Comparison of ENCODE assay signal across 10 cellular contexts in the genomic region with DNA sequence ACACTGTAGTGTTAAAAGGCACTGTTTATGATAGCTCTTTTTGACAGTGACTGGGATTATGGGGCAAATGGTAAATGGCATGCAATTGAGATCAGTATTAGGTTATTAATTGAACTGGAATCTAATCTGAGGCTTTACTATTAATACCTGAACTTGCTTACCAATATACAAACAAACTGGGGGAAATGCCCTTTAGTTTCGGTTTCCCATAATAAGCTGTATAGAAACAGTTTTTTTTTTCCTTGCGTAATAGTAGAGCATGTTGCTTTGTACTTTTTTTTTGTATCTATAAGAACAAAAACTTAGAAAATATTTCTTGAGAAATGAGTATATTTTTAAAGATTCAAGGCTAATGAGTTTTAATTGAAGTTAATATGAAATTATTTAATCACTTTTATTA.
A peak's percentile ranks its signal among the peaks of the same experiment; 100 is the strongest.
DNase-seq lines count a peak whose midpoint lies in the region; ATAC-seq and TF ChIP-seq lines count a peak whose summit lies in the region.
"Had no signal": no experiment of that assay in that cellular context is flagged by ENCODE, and none has a peak within 500 bp of the region (broad histone marks: within the 10 kb centered on the region; RNA-seq: fewer than 3 reads in every experiment).

No MANE protein-coding gene starts in this region.

- H3K36me3 Mint-ChIP-seq in activated CD8-positive, alpha-beta memory T cell treated with anti-CD3 and anti-CD28 coated beads, Interleukin-2, amount 10 ng/mL, durations not matched to agents 7 days and 5 days: peaks cover 26% of the 10 kb centered on the region
- peaks cover 4% of the 10 kb centered on the region for H3K36me3 Mint-ChIP-seq in activated CD4-positive, alpha-beta memory T cell treated with anti-CD3 and anti-CD28 coated beads for 36 hours
- H3K36me3 Mint-ChIP-seq in endodermal cell (ENCODE audit: low read depth): peaks cover 29% of the 10 kb centered on the region
- peaks cover 8 to 27% of the 10 kb centered on the region in 2 donors for H3K36me3 Mint-ChIP-seq in stimulated activated naive B cell treated with anti-CD40 and anti-IgM and Interleukin-4, amounts not matched to agents 10 μg/mL and 1 μg/mL and 100 μg/mL, for 72 hours

- no peak for DNase-seq in activated CD8-positive, alpha-beta memory T cell treated with anti-CD3 and anti-CD28 coated beads, Interleukin-2, amount 10 ng/mL, durations not matched to agents 7 days and 5 days
- no peak for DNase-seq in activated CD8-positive, alpha-beta memory T cell treated with anti-CD3 and anti-CD28 coated beads for 24 hours
- no peak for DNase-seq in activated CD4-positive, alpha-beta memory T cell treated with anti-CD3 and anti-CD28 coated beads for 36 hours
- no peak for DNase-seq in endodermal cell
- no peak for DNase-seq in stimulated activated naive B cell treated with anti-CD40 and anti-IgM and Interleukin-4, amounts not matched to agents 10 μg/mL and 1 μg/mL and 100 μg/mL, for 72 hours
- no peak for DNase-seq in mesenteric fat pad (ENCODE audit: low spot score)
- DNase-seq: stimulated activated naive CD4-positive, alpha-beta T cell had no signal

- peaks cover 0 to 8% (median 3%) of the 10 kb centered on the region in 5 donors for H3K36me3 ChIP-seq in subcutaneous abdominal adipose tissue (ENCODE audit: control insufficient read depth in 5 of 5, insufficient read depth in 5 of 5, low read length in 5 of 5)
- H3K36me3 ChIP-seq in endodermal cell (ENCODE audit: control insufficient read depth, insufficient read depth, low read length): peaks cover 46% of the 10 kb centered on the region

- WGBS in endodermal cell (ENCODE audit: insufficient coverage in 1 of 2, insufficient read length in 1 of 2), 2 experiments: 91% methylated on average over 1 of the region's 2 CpGs; no CpG with 5 or more reads in 1 of the 2 experiments

- H3K4me3 Mint-ChIP-seq in activated CD8-positive, alpha-beta memory T cell treated with anti-CD3 and anti-CD28 coated beads, Interleukin-2, amount 10 ng/mL, durations not matched to agents 7 days and 5 days: peak overlapping the region; percentile 47
- no peak overlapping the region for H3K4me3 Mint-ChIP-seq in activated CD4-positive, alpha-beta memory T cell treated with anti-CD3 and anti-CD28 coated beads for 36 hours
- H3K4me3 Mint-ChIP-seq in endodermal cell: no peak overlapping the region
- H3K4me3 Mint-ChIP-seq in stimulated activated naive B cell treated with anti-CD40 and anti-IgM and Interleukin-4, amounts not matched to agents 10 μg/mL and 1 μg/mL and 100 μg/mL, for 72 hours: no peak overlapping the region

- peak; percentile 6 for ATAC-seq in activated CD8-positive, alpha-beta memory T cell treated with anti-CD3 and anti-CD28 coated beads, Interleukin-2, amount 10 ng/mL, durations not matched to agents 7 days and 5 days
- peak; percentile 43 for ATAC-seq in HG03045 (IDR thresholded peaks at IDR 0.05; ENCODE audit: unreplicated experiment)
- no peak for ATAC-seq in stimulated activated naive B cell treated with anti-CD40 and anti-IgM and Interleukin-4, amounts not matched to agents 10 μg/mL and 1 μg/mL and 100 μg/mL, for 72 hours (replicated peaks)

- H3K27me3 ChIP-seq in subcutaneous abdominal adipose tissue (ENCODE audit: control insufficient read depth in 5 of 5, insufficient read depth in 4 of 5, low read length in 5 of 5) (no peaks in the 10 kb centered on the region), endodermal cell (ENCODE audit: control insufficient read depth, insufficient read depth, low read length, poor library complexity, severe bottlenecking) (no peaks in the 10 kb centered on the region)

- intact Hi-C loops in activated CD4-positive, alpha-beta memory T cell treated with anti-CD3 and anti-CD28 coated beads for 36 hours (cut with micrococcal nuclease): loop anchor here (5.0 to 10.0 kb wide), 6 partner anchors 78 to 620 kb away; partner anchors contain the start of gene ECT2

- H3K4me3 ChIP-seq in subcutaneous abdominal adipose tissue (ENCODE audit: low read depth in 1 of 5, low read length in 5 of 5) (no peak overlapping the region), endodermal cell (ENCODE audit: low read length) (no peak overlapping the region)

- H3K4me1 Mint-ChIP-seq in activated CD8-positive, alpha-beta memory T cell treated with anti-CD3 and anti-CD28 coated beads, Interleukin-2, amount 10 ng/mL, durations not matched to agents 7 days and 5 days: peaks cover 79% of the 10 kb centered on the region
- H3K4me1 Mint-ChIP-seq in activated CD4-positive, alpha-beta memory T cell treated with anti-CD3 and anti-CD28 coated beads for 36 hours (ENCODE audit: low read depth): peaks cover 73% of the 10 kb centered on the region
- H3K4me1 Mint-ChIP-seq in endodermal cell: peaks cover 63% of the 10 kb centered on the region
- peaks cover 12 to 26% of the 10 kb centered on the region in 2 donors for H3K4me1 Mint-ChIP-seq in stimulated activated naive B cell treated with anti-CD40 and anti-IgM and Interleukin-4, amounts not matched to agents 10 μg/mL and 1 μg/mL and 100 μg/mL, for 72 hours

- POLR2A ChIA-PET in activated CD4-positive, alpha-beta memory T cell treated with anti-CD3 and anti-CD28 coated beads for 36 hours (lab: Charles Lee): interaction anchor here (1.2 kb wide), 1 partner anchor 27 kb away, joined by 4 read pairs; no protein-coding TSS in a partner anchor

- no peaks in the 10 kb centered on the region for H3K27me3 Mint-ChIP-seq in activated CD8-positive, alpha-beta memory T cell treated with anti-CD3 and anti-CD28 coated beads, Interleukin-2, amount 10 ng/mL, durations not matched to agents 7 days and 5 days
- H3K27me3 Mint-ChIP-seq in activated CD4-positive, alpha-beta memory T cell treated with anti-CD3 and anti-CD28 coated beads for 36 hours: no peaks in the 10 kb centered on the region
- H3K27me3 Mint-ChIP-seq in endodermal cell (ENCODE audit: insufficient read depth): no peaks in the 10 kb centered on the region
- peaks cover 5 to 25% of the 10 kb centered on the region in 2 donors for H3K27me3 Mint-ChIP-seq in stimulated activated naive B cell treated with anti-CD40 and anti-IgM and Interleukin-4, amounts not matched to agents 10 μg/mL and 1 μg/mL and 100 μg/mL, for 72 hours

- H3K9me3 ChIP-seq in subcutaneous abdominal adipose tissue (ENCODE audit: control insufficient read depth in 5 of 5, low read length in 5 of 5) (no peaks in the 10 kb centered on the region), endodermal cell (ENCODE audit: control insufficient read depth, low read length) (no peaks in the 10 kb centered on the region)

- peaks cover 2% of the 10 kb centered on the region for H3K9me3 Mint-ChIP-seq in activated CD8-positive, alpha-beta memory T cell treated with anti-CD3 and anti-CD28 coated beads, Interleukin-2, amount 10 ng/mL, durations not matched to agents 7 days and 5 days (ENCODE audit: low read depth)
- H3K9me3 Mint-ChIP-seq in activated CD4-positive, alpha-beta memory T cell treated with anti-CD3 and anti-CD28 coated beads for 36 hours: no peaks in the 10 kb centered on the region
- no peaks in the 10 kb centered on the region for H3K9me3 Mint-ChIP-seq in endodermal cell
- H3K9me3 Mint-ChIP-seq in stimulated activated naive B cell treated with anti-CD40 and anti-IgM and Interleukin-4, amounts not matched to agents 10 μg/mL and 1 μg/mL and 100 μg/mL, for 72 hours: no peaks in the 10 kb centered on the region

- peak overlapping the region in 1 of 5 donors; percentile 56 for H3K9ac ChIP-seq in subcutaneous abdominal adipose tissue (ENCODE audit: low read length in 5 of 5)
- H3K9ac ChIP-seq in endodermal cell (ENCODE audit: extremely low read depth, low read length, poor library complexity, severe bottlenecking): no peak overlapping the region
- H3K9ac ChIP-seq: parathyroid adenoma had no signal

- peak overlapping the region; percentile 75 for H3K27ac Mint-ChIP-seq in activated CD8-positive, alpha-beta memory T cell treated with anti-CD3 and anti-CD28 coated beads, Interleukin-2, amount 10 ng/mL, durations not matched to agents 7 days and 5 days
- H3K27ac Mint-ChIP-seq in activated CD4-positive, alpha-beta memory T cell treated with anti-CD3 and anti-CD28 coated beads for 36 hours: peak overlapping the region; percentile 43
- H3K27ac Mint-ChIP-seq in endodermal cell: no peak overlapping the region
- no peak overlapping the region for H3K27ac Mint-ChIP-seq in stimulated activated naive B cell treated with anti-CD40 and anti-IgM and Interleukin-4, amounts not matched to agents 10 μg/mL and 1 μg/mL and 100 μg/mL, for 72 hours

- CTCF ChIA-PET in activated CD8-positive, alpha-beta memory T cell treated with anti-CD3 and anti-CD28 coated beads, Interleukin-2, amount 10 ng/mL, durations not matched to agents 7 days and 5 days (lab: Charles Lee): interaction anchor here (1.2 to 2.3 kb wide), 4 partner anchors 27 to 198 kb away, joined by 3 to 9 read pairs (median 5); partner anchors contain the start of gene FNDC3B
- CTCF ChIA-PET in activated CD4-positive, alpha-beta memory T cell treated with anti-CD3 and anti-CD28 coated beads for 36 hours (lab: Charles Lee): interaction anchor here (0.6 to 2.7 kb wide), 2 partner anchors 27 to 250 kb away, joined by 4 to 9 read pairs; no protein-coding TSS in a partner anchor

- H3K27ac ChIP-seq in subcutaneous abdominal adipose tissue (ENCODE audit: low read depth, low read length): peak overlapping the region; percentile 90
- H3K27ac ChIP-seq in endodermal cell (ENCODE audit: low read depth, low read length): no peak overlapping the region
- H3K27ac ChIP-seq: parathyroid adenoma had no signal

- peaks cover 16 to 60% (median 49%) of the 10 kb centered on the region in 5 donors for H3K4me1 ChIP-seq in subcutaneous abdominal adipose tissue (ENCODE audit: control insufficient read depth in 5 of 5, insufficient read depth in 5 of 5, low read length in 5 of 5)
- peaks cover 19% of the 10 kb centered on the region for H3K4me1 ChIP-seq in endodermal cell (ENCODE audit: control insufficient read depth, insufficient read depth, low read length)

- TF ChIP-seq CTCF in endodermal cell (conservative IDR thresholded peaks at IDR 0.05): no peak

Comparison
In these comparisons a context has a peak if more than half of its experiments do, and no peak if none do; other contexts are left out.
1. ATAC-seq: peak in activated CD8-positive, alpha-beta memory T cell treated with anti-CD3 and anti-CD28 coated beads, Interleukin-2, amount 10 ng/mL, durations not matched to agents 7 days and 5 days (single experiment) and HG03045 (single experiment); none in stimulated activated naive B cell treated with anti-CD40 and anti-IgM and Interleukin-4, amounts not matched to agents 10 μg/mL and 1 μg/mL and 100 μg/mL, for 72 hours (0 of 2).
2. H3K27ac Mint-ChIP-seq: peak in activated CD8-positive, alpha-beta memory T cell treated with anti-CD3 and anti-CD28 coated beads, Interleukin-2, amount 10 ng/mL, durations not matched to agents 7 days and 5 days (single experiment) and activated CD4-positive, alpha-beta memory T cell treated with anti-CD3 and anti-CD28 coated beads for 36 hours (single experiment); none in endodermal cell (single experiment) and stimulated activated naive B cell treated with anti-CD40 and anti-IgM and Interleukin-4, amounts not matched to agents 10 μg/mL and 1 μg/mL and 100 μg/mL, for 72 hours (single experiment).